Comparison of ENCODE assay signal across 8 cellular contexts in the genomic region with DNA sequence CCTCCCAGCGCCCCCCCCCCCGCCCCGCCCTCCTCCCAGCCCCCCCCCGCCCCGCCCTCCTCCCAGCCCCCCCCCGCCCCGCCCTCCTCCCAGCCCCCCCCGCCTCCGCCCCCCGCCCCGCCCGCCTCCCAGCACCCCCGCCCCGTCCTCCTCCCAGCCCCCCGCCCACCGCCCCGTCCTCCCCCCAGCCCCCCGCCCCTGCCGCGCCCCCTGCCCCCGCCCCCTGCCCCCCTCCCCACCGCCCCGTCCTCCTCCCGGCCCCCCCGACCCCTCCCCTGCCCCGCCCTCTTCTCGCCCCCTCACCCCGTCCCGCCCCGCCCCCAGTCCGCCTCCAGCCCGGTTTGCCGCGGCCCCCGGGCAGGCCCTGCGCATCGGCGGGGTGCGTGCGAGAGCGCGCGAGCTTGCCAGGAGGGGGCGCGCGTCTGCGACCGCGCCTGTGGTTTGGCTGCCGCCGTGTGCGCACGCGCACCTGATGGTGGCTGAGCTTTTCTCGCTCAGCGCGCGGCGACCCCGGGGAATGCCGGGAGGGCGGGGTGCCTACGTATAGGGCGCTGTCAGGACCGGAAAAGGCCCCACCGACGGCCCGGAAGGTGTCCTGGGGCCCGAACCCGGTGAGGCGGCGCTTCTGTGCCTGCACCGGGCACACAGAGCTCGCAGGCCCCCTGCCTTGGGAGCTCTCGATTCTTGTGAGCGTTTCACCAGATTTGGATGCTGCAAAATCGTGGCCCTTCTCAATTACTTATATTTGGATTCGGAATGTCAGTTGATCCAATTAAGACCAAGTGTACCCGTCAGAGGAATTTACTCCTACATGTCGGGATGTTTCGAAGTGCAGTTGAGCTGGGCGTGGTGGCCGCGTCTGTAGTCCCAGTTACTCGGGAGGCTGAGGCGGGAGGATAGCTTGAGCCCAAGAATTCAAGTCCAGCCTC. TPM values are rescaled to one million over a fixed set of nuclear protein-coding genes. Genes with fewer than 3 reads are reported as not detected.
DNase-seq lines count a peak whose midpoint lies in the region; ATAC-seq and TF ChIP-seq lines count a peak whose summit lies in the region.

No MANE protein-coding gene starts in this region.

- no peaks in the 10 kb centered on the region for H3K36me3 ChIP-seq in GM23338 (ENCODE audit: insufficient read depth)
- H3K36me3 ChIP-seq in Peyer's patch, result no peaks in the 10 kb centered on the region
- H3K36me3 ChIP-seq in naive thymus-derived CD4-positive, alpha-beta T cell (ENCODE audit: control insufficient read depth in 2 of 3, insufficient read depth in 3 of 3, low read length in 3 of 3), result peaks cover 0 to 4% (median 0%) of the 10 kb centered on the region in 3 experiments

- intact Hi-C loops in naive thymus-derived CD4-positive, alpha-beta T cell (cut with micrococcal nuclease), result loop anchor here (1.0 to 10.0 kb wide), 12 partner anchors 35 to 625 kb away; a partner anchor contains a TSS

- H3K4me1 Mint-ChIP-seq in GM23338, result peaks cover 23% of the 10 kb centered on the region
- peaks cover 5 to 36% (median 24%) of the 10 kb centered on the region in 7 donors for H3K4me1 Mint-ChIP-seq in naive thymus-derived CD4-positive, alpha-beta T cell
- peaks cover 21% of the 10 kb centered on the region for H3K4me1 Mint-ChIP-seq in stimulated activated effector memory CD8-positive, alpha-beta T cell treated with anti-CD3 and anti-CD28 coated beads, Interleukin-12 subunit alpha, Interleukin-12 subunit beta, amount 100 ng/mL, for 72 hours

- peak overlapping the region; percentile 80 for H3K4me2 ChIP-seq in GM23338

- H3K27me3 ChIP-seq in GM23338 (ENCODE audit: insufficient read depth) (no peaks in the 10 kb centered on the region), Peyer's patch (no peaks in the 10 kb centered on the region)
- no peaks in the 10 kb centered on the region for H3K27me3 ChIP-seq in naive thymus-derived CD4-positive, alpha-beta T cell (ENCODE audit: control insufficient read depth in 2 of 2, insufficient read depth in 2 of 2, low read length in 2 of 2)

- peak; percentile 37 to 79; a peak in 2 of 4 replicates for TF ChIP-seq CTCF in GM23338 (conservative IDR thresholded peaks at IDR 0.05; ENCODE audit: low read depth in 2 of 2)
- peak; percentile 80 to 88 (median 86) for TF ChIP-seq CTCF in Peyer's patch (IDR thresholded peaks at IDR 0.05)

- peaks cover 7% of the 10 kb centered on the region for H3K27me3 Mint-ChIP-seq in GM23338 (ENCODE audit: insufficient read depth, low read depth, poor library complexity)
- peaks cover 0 to 15% (median 0%) of the 10 kb centered on the region in 5 donors for H3K27me3 Mint-ChIP-seq in naive thymus-derived CD4-positive, alpha-beta T cell

- peaks cover 8% of the 10 kb centered on the region for H3K36me3 Mint-ChIP-seq in GM23338 (ENCODE audit: low read depth)
- H3K36me3 Mint-ChIP-seq in naive thymus-derived CD4-positive, alpha-beta T cell, result peaks cover 0 to 12% (median 0%) of the 10 kb centered on the region in 5 donors
- peaks cover 16% of the 10 kb centered on the region for H3K36me3 Mint-ChIP-seq in stimulated activated effector memory CD8-positive, alpha-beta T cell treated with anti-CD3 and anti-CD28 coated beads, Interleukin-12 subunit alpha, Interleukin-12 subunit beta, amount 100 ng/mL, for 72 hours

- H2AFZ ChIP-seq in GM23338, result peak overlapping the region; percentile 75; the same call in 1 of the 2 replicates

- ATAC-seq in GM23338, result peak; percentile 84
- peak; percentile 94 for ATAC-seq in naive thymus-derived CD4-positive, alpha-beta T cell
- ATAC-seq in stimulated activated effector memory CD8-positive, alpha-beta T cell treated with anti-CD3 and anti-CD28 coated beads, Interleukin-12 subunit alpha, Interleukin-12 subunit beta, amount 100 ng/mL, for 72 hours, result peak; percentile 95

- TF ChIP-seq POLR2A in Peyer's patch (IDR thresholded peaks at IDR 0.05), result peak; percentile 53 to 64

- H3K4me3 ChIP-seq in GM23338 (peak overlapping the region; percentile 64), Peyer's patch (peak overlapping the region; percentile 55 to 97 (median 74))
- H3K4me3 ChIP-seq in naive thymus-derived CD4-positive, alpha-beta T cell (ENCODE audit: low read length), result peak overlapping the region; percentile 65

- DNase-seq in EL (peak; percentile 92), GM23338 (ENCODE audit: low spot score) (peak; percentile 93), Kasumi-1 (lab: John Stamatoyannopoulos, UW) (peak; percentile 80 to 90), Peyer's patch (peak; percentile 95 to 99 (median 98)), activated T-helper 1 cell treated with Interleukin-2 at 50 U/mL for 16 hours (ENCODE audit: low read depth) (peak; percentile 97), fibroblast of gingiva (ENCODE audit: low read depth) (peak; percentile 93)
- DNase-seq in naive thymus-derived CD4-positive, alpha-beta T cell, result peak; percentile 93 to 98 (median 97)
- DNase-seq in stimulated activated effector memory CD8-positive, alpha-beta T cell treated with anti-CD3 and anti-CD28 coated beads, Interleukin-12 subunit alpha, Interleukin-12 subunit beta, amount 100 ng/mL, for 72 hours (ENCODE audit: low spot score in 2 of 2), result peak; percentile 98 to 99

- H3K9me3 ChIP-seq in Peyer's patch, result no peaks in the 10 kb centered on the region
- no peaks in the 10 kb centered on the region for H3K9me3 ChIP-seq in naive thymus-derived CD4-positive, alpha-beta T cell (ENCODE audit: control insufficient read depth in 2 of 3, low read length in 3 of 3)

- H3K4me3 Mint-ChIP-seq in GM23338, result peak overlapping the region; percentile 75
- peak overlapping the region; percentile 75 to 89 (median 86) for H3K4me3 Mint-ChIP-seq in naive thymus-derived CD4-positive, alpha-beta T cell
- H3K4me3 Mint-ChIP-seq in stimulated activated effector memory CD8-positive, alpha-beta T cell treated with anti-CD3 and anti-CD28 coated beads, Interleukin-12 subunit alpha, Interleukin-12 subunit beta, amount 100 ng/mL, for 72 hours, result peak overlapping the region; percentile 76

- H3K9me3 Mint-ChIP-seq in GM23338, result no peaks in the 10 kb centered on the region
- peaks cover 0 to 10% (median 3%) of the 10 kb centered on the region in 11 donors for H3K9me3 Mint-ChIP-seq in naive thymus-derived CD4-positive, alpha-beta T cell
- no peaks in the 10 kb centered on the region for H3K9me3 Mint-ChIP-seq in stimulated activated effector memory CD8-positive, alpha-beta T cell treated with anti-CD3 and anti-CD28 coated beads, Interleukin-12 subunit alpha, Interleukin-12 subunit beta, amount 100 ng/mL, for 72 hours

- H3F3A ChIP-seq in GM23338 (replicated peaks; ENCODE audit: low read depth), result peaks cover 6% of the 10 kb centered on the region

- no peaks in the 10 kb centered on the region for H3K9me2 ChIP-seq in GM23338 (ENCODE audit: insufficient read depth)

- POLR2A ChIA-PET in naive thymus-derived CD4-positive, alpha-beta T cell (lab: Charles Lee), result interaction anchor here (0.8 to 2.2 kb wide), 7 partner anchors 24 to 329 kb away, joined by 3 to 18 read pairs (median 5); a partner anchor contains a TSS

- CTCF ChIA-PET in naive thymus-derived CD4-positive, alpha-beta T cell (lab: Charles Lee), result interaction anchor here (1.0 to 1.7 kb wide), 2 partner anchors 43 to 76 kb away, joined by 4 to 5 read pairs; no protein-coding TSS in a partner anchor

- peaks cover 9% of the 10 kb centered on the region; the same call in 1 of the 2 replicates for H4K20me1 ChIP-seq in GM23338 (replicated peaks; ENCODE audit: insufficient read depth)

- H3K79me2 ChIP-seq in GM23338 (replicated peaks; ENCODE audit: insufficient read depth), result peaks cover 33% of the 10 kb centered on the region

- H3K27ac Mint-ChIP-seq in GM23338, result peak overlapping the region; percentile 89
- peak overlapping the region; percentile 94 to 99 (median 98) for H3K27ac Mint-ChIP-seq in naive thymus-derived CD4-positive, alpha-beta T cell
- peak overlapping the region; percentile 95 for H3K27ac Mint-ChIP-seq in stimulated activated effector memory CD8-positive, alpha-beta T cell treated with anti-CD3 and anti-CD28 coated beads, Interleukin-12 subunit alpha, Interleukin-12 subunit beta, amount 100 ng/mL, for 72 hours

- peak overlapping the region; percentile 92 for H3K27ac ChIP-seq in GM23338 (ENCODE audit: low read depth)
- H3K27ac ChIP-seq in Peyer's patch, result peak overlapping the region; percentile 86 to 97 (median 93)
- H3K27ac ChIP-seq in naive thymus-derived CD4-positive, alpha-beta T cell (ENCODE audit: low read depth, low read length), result peak overlapping the region; percentile 91

- peaks cover 4% of the 10 kb centered on the region; the same call in 1 of the 2 replicates for H3K4me1 ChIP-seq in GM23338 (ENCODE audit: insufficient read depth)
- peaks cover 0 to 21% (median 4%) of the 10 kb centered on the region in 4 donors for H3K4me1 ChIP-seq in Peyer's patch
- H3K4me1 ChIP-seq in naive thymus-derived CD4-positive, alpha-beta T cell (ENCODE audit: control insufficient read depth in 2 of 2, insufficient read depth in 2 of 2, low read length in 2 of 2), result peaks cover 18% of the 10 kb centered on the region in 2 donors

TF ChIP-seq in GM23338, 12 proteins besides CTCF, POLR2A, EP300 and RAD21 (continues in another document):
- TF ChIP-seq EZH2 (IDR thresholded peaks at IDR 0.05; ENCODE audit: low read depth, unreplicated experiment), result no peak

RNA-seq across cellular contexts. Expression of a gene that starts 0.5 kb away (rescaled TPM):
- 129 and 147 TPM in 2 replicates for total RNA-seq in GM23338 (2014; rRNA removed; shearing (Covaris generic))
- polyA plus RNA-seq in GM23338 (2016; fragmentation: Nextera tagmentation; extraction: Ambion mirVana), result 43.9 and 46.7 TPM in 2 replicates
- 10 to 100 TPM; 34.7 to 77.8 (median 58.2) TPM for total RNA-seq in Peyer's patch
- total RNA-seq in naive thymus-derived CD4-positive, alpha-beta T cell, result 10 to 100 TPM; 15.6 to 43.7 (median 29.6) TPM
- polyA plus RNA-seq in naive thymus-derived CD4-positive, alpha-beta T cell, result 10 to 100 TPM; 15.6 to 28.2 TPM

RNA-seq across cellular contexts. Expression of a gene that starts 36.1 kb away (rescaled TPM):
- total RNA-seq in GM23338 (2014; rRNA removed; shearing (Covaris generic)), result 42.5 and 44.7 TPM in 2 replicates
- 32.3 and 34.6 TPM in 2 replicates for polyA plus RNA-seq in GM23338 (2016; fragmentation: Nextera tagmentation; extraction: Ambion mirVana)
- total RNA-seq in Peyer's patch, result 100 to 1,000 TPM; 220 to 304 (median 270) TPM
- 100 to 1,000 TPM in 2 of 5 experiments, 10 to 100 TPM in 3; 56.1 to 190 (median 61.5) TPM for total RNA-seq in naive thymus-derived CD4-positive, alpha-beta T cell
- 100 to 1,000 TPM; 341 to 357 TPM for polyA plus RNA-seq in naive thymus-derived CD4-positive, alpha-beta T cell

RNA-seq across cellular contexts. Expression of a gene that starts 44.2 kb away (rescaled TPM):
- total RNA-seq in GM23338 (2014; rRNA removed; shearing (Covaris generic)), result 12.3 and 16.9 TPM in 2 replicates
- polyA plus RNA-seq in GM23338 (2016; fragmentation: Nextera tagmentation; extraction: Ambion mirVana), result 9.7 and 10.4 TPM in 2 replicates
- 10 to 100 TPM in 3 of 4 donors, 1 to 10 TPM in 1; 9.1 to 28.5 (median 15.1) TPM for total RNA-seq in Peyer's patch
- total RNA-seq in naive thymus-derived CD4-positive, alpha-beta T cell, result 10 to 100 TPM in 3 of 5 experiments, 1 to 10 TPM in 2; 7.1 to 17.9 (median 10.5) TPM
- polyA plus RNA-seq in naive thymus-derived CD4-positive, alpha-beta T cell, result 10 to 100 TPM in 1 of 2 donors, 1 to 10 TPM in 1; 8.9 to 11.7 TPM

Comparison
In these comparisons a context has a peak if more than half of its experiments do, and no peak if none do; other contexts are left out.
1. Peak in every context shown above with its lines: DNase-seq, ATAC-seq, H3K4me3 ChIP-seq and H3K27ac ChIP-seq.